15 cellular contexts compared by ENCODE assay signal in genomic region chr6:53273356-53273755, GRCh38.
DNase-seq lines count a peak whose midpoint lies in the region; ATAC-seq and TF ChIP-seq lines count a peak whose summit lies in the region.
"Had no signal": no experiment of that assay in that cellular context is flagged by ENCODE, and none has a peak within 500 bp of the region (broad histone marks: within the 10 kb centered on the region; RNA-seq: fewer than 3 reads in every experiment).

No MANE protein-coding gene starts in this region.

- no peaks in the 10 kb centered on the region for H3K4me1 Mint-ChIP-seq in neural crest cell

- ATAC-seq in HG03521 (IDR thresholded peaks at IDR 0.05; ENCODE audit: unreplicated experiment) (no peak), HG03045 (IDR thresholded peaks at IDR 0.05; ENCODE audit: unreplicated experiment) (no peak), GM18511 (IDR thresholded peaks at IDR 0.05; ENCODE audit: unreplicated experiment) (no peak)
- ATAC-seq: sciatic nerve had no signal

- H3K9me3 Mint-ChIP-seq in neural crest cell: no peaks in the 10 kb centered on the region
- H3K9me3 Mint-ChIP-seq: dendritic cell treated with granulocyte-macrophage colony-stimulating factor and Interleukin-4, amounts not matched to agents 40 ng/mL and 50 ng/mL, for 4 days had no signal

- TF ChIP-seq CTCF in BJ (IDR thresholded peaks at IDR 0.05; ENCODE audit: insufficient read depth, low read depth, low read length) (0 out of 2 replicates have a peak, but pooled peaks have one; percentile 9), GM12872 (IDR thresholded peaks at IDR 0.05; ENCODE audit: insufficient read depth, low read depth, low read length) (peak; percentile 29; the same call in 1 of the 3 replicates), cardiac fibroblast (IDR thresholded peaks at IDR 0.05; ENCODE audit: low read depth, low read length) (peak; percentile 1), neural crest cell (conservative IDR thresholded peaks at IDR 0.05) (peak; percentile 19)

- POLR2A ChIA-PET in BJ (lab: Charles Lee): no interaction called here

- no peak overlapping the region for H3K4me3 Mint-ChIP-seq in neural crest cell
- H3K4me3 Mint-ChIP-seq: dendritic cell treated with granulocyte-macrophage colony-stimulating factor and Interleukin-4, amounts not matched to agents 40 ng/mL and 50 ng/mL, for 4 days had no signal

- CTCF ChIA-PET in BJ (lab: Yijun Ruan, JAX): interaction anchor here (0.7 to 1.6 kb wide), 7 partner anchors 12 to 164 kb away, joined by 3 to 6 read pairs (median 3); no protein-coding TSS in a partner anchor

- H3K27ac Mint-ChIP-seq in neural crest cell (ENCODE audit: unreplicated experiment): no peak overlapping the region
- H3K27ac Mint-ChIP-seq: dendritic cell treated with granulocyte-macrophage colony-stimulating factor and Interleukin-4, amounts not matched to agents 40 ng/mL and 50 ng/mL, for 4 days had no signal

- H3K4me3 ChIP-seq in BJ (ENCODE audit: low read depth, low read length) (no peak overlapping the region), cardiac fibroblast (replicated peaks in 1 of 2; ENCODE audit: low read depth in 2 of 2, low read length in 2 of 2) (no peak overlapping the region)
- H3K4me3 ChIP-seq: tibial artery had no signal

- H3K27me3 Mint-ChIP-seq in neural crest cell (ENCODE audit: low read depth): no peaks in the 10 kb centered on the region
- H3K27me3 Mint-ChIP-seq: dendritic cell treated with granulocyte-macrophage colony-stimulating factor and Interleukin-4, amounts not matched to agents 40 ng/mL and 50 ng/mL, for 4 days had no signal

- DNase-seq in BJ (ENCODE audit: low read depth) (no peak), cardiac fibroblast (ENCODE audit: low read depth in 2 of 2) (no peak), neural crest cell (ENCODE audit: low read depth, low spot score) (no peak)
- DNase-seq: EL, foreskin melanocyte, IMR-90, NCI-H1436, NCI-H524, tibial artery had no signal

- H3K36me3 Mint-ChIP-seq in neural crest cell (ENCODE audit: low read depth): peaks cover 33% of the 10 kb centered on the region

- no peaks in the 10 kb centered on the region for H3K27me3 ChIP-seq in BJ (ENCODE audit: control insufficient read depth, insufficient read depth, low read length)
- H3K27me3 ChIP-seq: tibial artery had no signal

- H3K36me3 ChIP-seq in BJ (ENCODE audit: control insufficient read depth, insufficient read depth, low read length): peaks cover 11% of the 10 kb centered on the region
